Comparison of ENCODE assay signal across 8 cellular contexts in the genomic region with DNA sequence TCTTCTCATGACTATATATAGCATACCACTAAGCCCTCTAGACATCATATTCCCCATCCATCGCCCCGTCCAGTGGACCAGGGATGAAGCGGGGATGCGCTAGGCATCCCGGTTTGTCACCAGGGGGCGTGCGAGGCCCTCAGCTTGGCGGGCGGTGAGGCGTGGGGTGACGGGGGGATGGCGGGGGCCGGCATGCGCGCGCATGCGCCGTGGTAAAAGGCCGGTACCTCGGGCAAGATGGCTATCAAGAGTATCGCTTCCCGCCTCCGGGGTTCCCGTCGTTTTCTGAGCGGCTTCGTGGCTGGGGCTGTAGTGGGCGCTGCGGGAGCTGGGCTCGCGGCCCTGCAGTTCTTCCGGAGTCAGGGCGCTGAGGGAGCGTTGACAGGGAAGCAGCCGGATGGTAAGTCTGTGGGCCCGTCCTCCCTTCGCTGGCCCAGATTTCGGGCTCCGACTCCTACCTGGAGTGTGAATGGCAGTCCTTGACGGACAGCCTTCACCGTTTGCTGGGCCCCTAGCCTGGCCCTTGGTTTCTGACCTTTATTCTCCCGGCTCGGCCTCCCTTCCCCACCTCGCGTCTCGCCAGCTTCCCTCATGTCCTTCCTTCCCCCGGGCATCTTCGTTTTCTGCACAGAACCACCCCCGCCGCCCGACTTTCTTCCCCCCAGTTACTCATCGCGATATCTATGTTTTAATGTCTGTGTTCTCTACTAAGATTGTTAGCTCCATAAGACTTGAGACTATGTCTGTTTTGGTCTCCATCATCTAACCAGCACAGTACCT. TPM values are rescaled to one million over a fixed set of nuclear protein-coding genes. Genes with fewer than 3 reads are reported as not detected.
DNase-seq lines count a peak whose midpoint lies in the region; ATAC-seq and TF ChIP-seq lines count a peak whose summit lies in the region.

A gene with protein sequence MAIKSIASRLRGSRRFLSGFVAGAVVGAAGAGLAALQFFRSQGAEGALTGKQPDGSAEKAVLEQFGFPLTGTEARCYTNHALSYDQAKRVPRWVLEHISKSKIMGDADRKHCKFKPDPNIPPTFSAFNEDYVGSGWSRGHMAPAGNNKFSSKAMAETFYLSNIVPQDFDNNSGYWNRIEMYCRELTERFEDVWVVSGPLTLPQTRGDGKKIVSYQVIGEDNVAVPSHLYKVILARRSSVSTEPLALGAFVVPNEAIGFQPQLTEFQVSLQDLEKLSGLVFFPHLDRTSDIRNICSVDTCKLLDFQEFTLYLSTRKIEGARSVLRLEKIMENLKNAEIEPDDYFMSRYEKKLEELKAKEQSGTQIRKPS (plus strand): TSS at position 210 of the 780 bp plus-strand sequence. CDS start 28 bp downstream, at position 238.

- no peaks in the 10 kb centered on the region for H3K27me3 Mint-ChIP-seq in activated B cell treated with CpG ODN at 0.5 μM for 24 hours

- TF ChIP-seq CTCF in AG10803 (conservative IDR thresholded peaks at IDR 0.05; ENCODE audit: low read length) (peak; percentile 75), activated B cell treated with CpG ODN at 0.5 μM for 24 hours (IDR thresholded peaks at IDR 0.05) (peak; percentile 97)

- peak; percentile 92 for ATAC-seq in GM19023 (IDR thresholded peaks at IDR 0.05; ENCODE audit: unreplicated experiment)
- ATAC-seq in HG03196 (IDR thresholded peaks at IDR 0.05; ENCODE audit: unreplicated experiment): peak; percentile 92
- ATAC-seq in activated B cell treated with CpG ODN at 0.5 μM for 24 hours (ENCODE audit: low read depth): peak; percentile 96

- intact Hi-C loops in activated B cell treated with CpG ODN at 0.5 μM for 24 hours (cut with micrococcal nuclease): loop anchor here (1.0 to 5.0 kb wide), 7 partner anchors 44 to 1811 kb away; a partner anchor contains a TSS

- DNase-seq in AG10803 (ENCODE audit: low read depth): peak; percentile 90
- peak; percentile 86 for DNase-seq in NCI-H345 (lab: John Stamatoyannopoulos, UW)
- peak; percentile 88 for DNase-seq in activated B cell treated with CpG ODN at 0.5 μM for 24 hours
- DNase-seq in caudate nucleus (lab: John Stamatoyannopoulos, UW): peak; percentile 35 to 97 (median 90)
- peak; percentile 89 for DNase-seq in inferior parietal cortex (ENCODE audit: extremely low spot score)
- peak; percentile 88 to 94 for DNase-seq in stimulated activated CD4-positive, alpha-beta T cell treated with anti-CD3 and anti-CD28 coated beads, Interleukin-12 subunit alpha, Interleukin-12 subunit beta, amount 100 ng/mL, for 24 hours (ENCODE audit: low read depth in 2 of 2)

- peak within 1 kb of the TSS; percentile 98 for H3K4me3 Mint-ChIP-seq in activated B cell treated with CpG ODN at 0.5 μM for 24 hours

- peak within 1 kb of the TSS; percentile 68 for H3K27ac ChIP-seq in caudate nucleus (ENCODE audit: low read depth, low read length)

- CTCF ChIA-PET in activated B cell treated with CpG ODN at 0.5 μM for 24 hours (lab: Charles Lee): interaction anchor here (0.7 to 2.7 kb wide), 9 partner anchors 14 to 1781 kb away, joined by 3 to 12 read pairs (median 4); a partner anchor contains a TSS

- peak within 1 kb of the TSS; percentile 88 for H3K27ac Mint-ChIP-seq in activated B cell treated with CpG ODN at 0.5 μM for 24 hours

- peaks cover 8% of the 10 kb centered on the region for H3K4me1 Mint-ChIP-seq in activated B cell treated with CpG ODN at 0.5 μM for 24 hours

- peaks cover 22% of the 10 kb centered on the region for H3K36me3 Mint-ChIP-seq in activated B cell treated with CpG ODN at 0.5 μM for 24 hours (ENCODE audit: low read depth)

- no peaks in the 10 kb centered on the region for H3K9me3 Mint-ChIP-seq in activated B cell treated with CpG ODN at 0.5 μM for 24 hours

- POLR2A ChIA-PET in activated B cell treated with CpG ODN at 0.5 μM for 24 hours (lab: Charles Lee): interaction anchor here (0.6 to 1.5 kb wide), 8 partner anchors 10 to 502 kb away, joined by 3 to 7 read pairs (median 3); a partner anchor contains a TSS

- peak within 1 kb of the TSS; percentile 92 for H3K4me3 ChIP-seq in AG10803 (ENCODE audit: low read length)

RNA-seq across cellular contexts. Expression of the gene that starts here (rescaled TPM):
- total RNA-seq in activated B cell treated with CpG ODN at 0.5 μM for 24 hours: 26.8 and 32.3 TPM in 2 replicates

Comparison
In these comparisons a context has a peak if more than half of its experiments do, and no peak if none do; other contexts are left out.
1. Peak in every context shown above with its lines: DNase-seq, ATAC-seq, H3K4me3 ChIP-seq and H3K27ac ChIP-seq.